9 cellular contexts compared by ENCODE assay signal in the genomic region with DNA sequence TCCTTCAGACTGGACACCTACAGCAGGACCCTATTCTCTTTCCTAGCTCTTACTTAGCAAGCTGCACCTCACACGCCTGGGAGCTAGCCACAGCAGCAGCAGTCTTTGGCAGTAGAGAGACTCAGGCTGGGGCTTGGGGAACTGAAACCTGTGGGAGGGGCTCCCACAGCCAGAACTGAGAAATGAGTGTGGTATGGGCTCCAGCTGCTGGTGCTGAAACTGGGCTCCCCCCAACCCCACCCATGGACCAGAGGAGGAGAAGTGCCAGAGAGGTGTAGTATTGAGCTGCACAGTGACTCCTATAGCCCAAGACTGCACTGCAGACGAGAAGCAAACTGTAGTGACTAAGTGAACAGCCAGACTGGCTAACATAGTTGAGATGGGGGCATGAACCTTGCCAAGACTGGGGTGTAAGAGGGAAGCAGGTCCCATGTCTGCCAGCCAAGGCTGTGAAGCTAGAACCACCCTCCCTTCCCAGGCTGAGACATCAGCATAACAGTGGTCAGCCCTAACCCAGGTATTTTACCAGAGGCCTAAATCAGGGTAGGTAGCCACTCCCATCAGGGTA.
DNase-seq lines count a peak whose midpoint lies in the region; ATAC-seq lines count a peak whose summit lies in the region.
"Had no signal": no experiment of that assay in that cellular context is flagged by ENCODE, and none has a peak within 500 bp of the region (broad histone marks: within the 10 kb centered on the region; RNA-seq: fewer than 3 reads in every experiment).

No MANE protein-coding gene starts in this region.

- no peaks in the 10 kb centered on the region for H3K27me3 Mint-ChIP-seq in T-helper 1 cell treated with Interleukin-12 subunit alpha and Interleukin-12 subunit beta and Interleukin-4 antibody, amounts not matched to agents 30 μg/mL and 1 μg/mL, for 36 hours (ENCODE audit: low read depth)
- H3K27me3 Mint-ChIP-seq in stimulated activated naive CD8-positive, alpha-beta T cell treated with anti-CD3 and anti-CD28 coated beads, Interleukin-15, Interleukin-2, amounts not matched to agents 100 ng/mL and 50 ng/mL, for 24 hours = no peaks in the 10 kb centered on the region
- H3K27me3 Mint-ChIP-seq: activated naive CD4-positive, alpha-beta T cell treated with anti-CD3 and anti-CD28 coated beads, Interleukin-2, amount 50 U/mL, for 24 hours had no signal

- no peak overlapping the region for H3K4me3 Mint-ChIP-seq in T-helper 1 cell treated with Interleukin-12 subunit alpha and Interleukin-12 subunit beta and Interleukin-4 antibody, amounts not matched to agents 30 μg/mL and 1 μg/mL, for 36 hours
- no peak overlapping the region for H3K4me3 Mint-ChIP-seq in stimulated activated naive CD8-positive, alpha-beta T cell treated with anti-CD3 and anti-CD28 coated beads, Interleukin-15, Interleukin-2, amounts not matched to agents 100 ng/mL and 50 ng/mL, for 24 hours
- H3K4me3 Mint-ChIP-seq: activated naive CD4-positive, alpha-beta T cell treated with anti-CD3 and anti-CD28 coated beads, Interleukin-2, amount 50 U/mL, for 24 hours had no signal

- no peaks in the 10 kb centered on the region for H3K9me3 Mint-ChIP-seq in T-helper 1 cell treated with Interleukin-12 subunit alpha and Interleukin-12 subunit beta and Interleukin-4 antibody, amounts not matched to agents 30 μg/mL and 1 μg/mL, for 36 hours
- H3K9me3 Mint-ChIP-seq in stimulated activated naive CD8-positive, alpha-beta T cell treated with anti-CD3 and anti-CD28 coated beads, Interleukin-15, Interleukin-2, amounts not matched to agents 100 ng/mL and 50 ng/mL, for 24 hours = peaks cover 6% of the 10 kb centered on the region

- H3K27ac ChIP-seq in iPS-18a (ENCODE audit: low read length) = no peak overlapping the region

- H3K36me3 ChIP-seq in iPS-18a (ENCODE audit: control insufficient read depth, low read depth, low read length) = no peaks in the 10 kb centered on the region

- H3K27ac Mint-ChIP-seq in T-helper 1 cell treated with Interleukin-12 subunit alpha and Interleukin-12 subunit beta and Interleukin-4 antibody, amounts not matched to agents 30 μg/mL and 1 μg/mL, for 36 hours = peak overlapping the region; percentile 53
- H3K27ac Mint-ChIP-seq in stimulated activated naive CD8-positive, alpha-beta T cell treated with anti-CD3 and anti-CD28 coated beads, Interleukin-15, Interleukin-2, amounts not matched to agents 100 ng/mL and 50 ng/mL, for 24 hours = peak overlapping the region; percentile 26
- H3K27ac Mint-ChIP-seq: activated naive CD4-positive, alpha-beta T cell treated with anti-CD3 and anti-CD28 coated beads, Interleukin-2, amount 50 U/mL, for 24 hours had no signal

- no peak overlapping the region for H3K9ac ChIP-seq in iPS-18a (ENCODE audit: low read length)

- peaks cover 12% of the 10 kb centered on the region for H3K4me1 ChIP-seq in iPS-18a (ENCODE audit: control insufficient read depth, low read depth, low read length)

- peak; percentile 96 for ATAC-seq in HG03025 (IDR thresholded peaks at IDR 0.05; ENCODE audit: low FRiP score, unreplicated experiment)

- H3K4me3 ChIP-seq in iPS-18a (ENCODE audit: low read length) = peak overlapping the region; percentile 20

- peak; percentile 51 for DNase-seq in activated T-cell treated with anti-CD3 and anti-CD28 coated beads for 48 hours (ENCODE audit: low read depth)
- DNase-seq in activated T-cell treated with anti-CD3 and anti-CD28 coated beads, Interleukin-2, amount 50 U/mL, for 1 hour = no peak
- DNase-seq in COLO668 (lab: John Stamatoyannopoulos, UW; ENCODE audit: unreplicated experiment) = no peak
- DNase-seq in DMS53 (lab: John Stamatoyannopoulos, UW) = no peak

- H3K27me3 ChIP-seq in iPS-18a (ENCODE audit: control insufficient read depth, insufficient read depth, low read length) = no peaks in the 10 kb centered on the region

- no peaks in the 10 kb centered on the region for H3K9me3 ChIP-seq in iPS-18a (ENCODE audit: control insufficient read depth, low read depth, low read length)

- peaks cover 32% of the 10 kb centered on the region for H3K4me1 Mint-ChIP-seq in T-helper 1 cell treated with Interleukin-12 subunit alpha and Interleukin-12 subunit beta and Interleukin-4 antibody, amounts not matched to agents 30 μg/mL and 1 μg/mL, for 36 hours (ENCODE audit: low read depth)
- peaks cover 38% of the 10 kb centered on the region for H3K4me1 Mint-ChIP-seq in stimulated activated naive CD8-positive, alpha-beta T cell treated with anti-CD3 and anti-CD28 coated beads, Interleukin-15, Interleukin-2, amounts not matched to agents 100 ng/mL and 50 ng/mL, for 24 hours (ENCODE audit: low read depth)

- peaks cover 2% of the 10 kb centered on the region for H3K36me3 Mint-ChIP-seq in T-helper 1 cell treated with Interleukin-12 subunit alpha and Interleukin-12 subunit beta and Interleukin-4 antibody, amounts not matched to agents 30 μg/mL and 1 μg/mL, for 36 hours (ENCODE audit: low read depth)
- H3K36me3 Mint-ChIP-seq in stimulated activated naive CD8-positive, alpha-beta T cell treated with anti-CD3 and anti-CD28 coated beads, Interleukin-15, Interleukin-2, amounts not matched to agents 100 ng/mL and 50 ng/mL, for 24 hours (ENCODE audit: low read depth) = peaks cover 7% of the 10 kb centered on the region
